ENCODE assay signal across 25 cellular contexts in the genomic region with DNA sequence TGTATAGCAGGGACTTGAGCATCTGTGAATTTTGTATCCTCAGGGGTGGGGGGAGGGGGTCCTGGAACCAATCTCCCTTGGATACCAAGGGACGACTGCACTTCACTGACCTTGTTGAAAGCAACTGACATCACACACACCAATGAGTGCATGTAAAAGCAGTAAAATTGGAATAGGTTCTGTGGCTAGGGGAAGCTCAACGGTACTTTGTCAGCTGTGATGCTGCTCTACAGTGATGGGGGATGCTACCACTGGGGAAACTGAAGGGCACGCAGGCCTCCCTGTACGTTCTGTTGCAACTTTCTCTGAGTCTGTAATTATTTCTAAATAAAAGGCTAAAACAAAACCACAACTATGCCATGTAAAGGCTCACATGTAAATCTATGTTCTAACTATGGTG.
"Had no signal": no experiment of that assay in that cellular context is flagged by ENCODE, and none has a peak within 500 bp of the region (broad histone marks: within the 10 kb centered on the region; RNA-seq: fewer than 3 reads in every experiment).

No MANE protein-coding gene starts in this region.

- H3K9me3 ChIP-seq: left lung, neutrophil, ovary, psoas muscle, right lobe of liver, transverse colon, uterus had no signal

- H3K27me3 ChIP-seq: cardiac muscle cell, left lung, neutrophil, ovary, right lobe of liver, uterus had no signal

- H3K27me3 Mint-ChIP-seq: activated CD4-positive, alpha-beta T cell treated with anti-CD3 and anti-CD28 coated beads, Interleukin-2, amount 10 ng/mL, durations not matched to agents 24 days and 14 days; activated CD8-positive, alpha-beta T cell treated with anti-CD3 and anti-CD28 coated beads for 36 hours; naive thymus-derived CD8-positive, alpha-beta T cell; stimulated activated naive B cell treated with anti-CD40 and anti-IgM and Interleukin-4, amounts not matched to agents 10 μg/mL and 1 μg/mL and 100 μg/mL, for 72 hours; T-cell had no signal

- H3K4me1 ChIP-seq: right lobe of liver, uterus had no signal

- DNase-seq: activated CD4-positive, alpha-beta T cell treated with anti-CD3 and anti-CD28 coated beads, Interleukin-2, amount 10 ng/mL, durations not matched to agents 24 days and 14 days; activated CD8-positive, alpha-beta T cell treated with anti-CD3 and anti-CD28 coated beads for 36 hours; amygdala; foreskin fibroblast; immature natural killer cell; kidney glomerular epithelial cell; left lung; ovary; psoas muscle; right lobe of liver; stimulated activated CD8-positive, alpha-beta memory T cell treated with anti-CD3 and anti-CD28 coated beads, Interleukin-4, amount 100 ng/mL, for 48 hours; stimulated activated naive B cell treated with anti-CD40 and anti-IgM and Interleukin-4, amounts not matched to agents 10 μg/mL and 1 μg/mL and 100 μg/mL, for 72 hours; T-cell; transverse colon; uterus had no signal

- H3K27ac Mint-ChIP-seq: activated CD4-positive, alpha-beta T cell treated with anti-CD3 and anti-CD28 coated beads, Interleukin-2, amount 10 ng/mL, durations not matched to agents 24 days and 14 days; activated CD8-positive, alpha-beta T cell treated with anti-CD3 and anti-CD28 coated beads for 36 hours; activated naive CD4-positive, alpha-beta T cell treated with anti-CD3 and anti-CD28 coated beads, Interleukin-2, amount 50 U/mL, for 72 hours; immature natural killer cell; mesothelial cell of epicardium; stimulated activated naive B cell treated with anti-CD40 and anti-IgM and Interleukin-4, amounts not matched to agents 10 μg/mL and 1 μg/mL and 100 μg/mL, for 72 hours; T-helper 2 cell treated with Interferon-gamma antibody and Interleukin-4, amounts not matched to agents 5 μg/mL and 100 μg/mL, for 36 hours had no signal

- H3K36me3 ChIP-seq: neutrophil, ovary, right lobe of liver, uterus had no signal

- H3K4me3 ChIP-seq: cardiac muscle cell, left lung, ovary, psoas muscle, right lobe of liver, skin epidermis, transverse colon, uterus had no signal

- H3K9me3 Mint-ChIP-seq: activated CD4-positive, alpha-beta T cell treated with anti-CD3 and anti-CD28 coated beads, Interleukin-2, amount 10 ng/mL, durations not matched to agents 24 days and 14 days; activated CD8-positive, alpha-beta T cell treated with anti-CD3 and anti-CD28 coated beads for 36 hours; immature natural killer cell; mesothelial cell of epicardium; naive thymus-derived CD8-positive, alpha-beta T cell; stimulated activated naive B cell treated with anti-CD40 and anti-IgM and Interleukin-4, amounts not matched to agents 10 μg/mL and 1 μg/mL and 100 μg/mL, for 72 hours; T-cell; T-helper 2 cell treated with Interferon-gamma antibody and Interleukin-4, amounts not matched to agents 5 μg/mL and 100 μg/mL, for 36 hours had no signal

- ATAC-seq: activated CD4-positive, CD25-positive, alpha-beta regulatory T cell treated with anti-CD3 and anti-CD28 coated beads, Interleukin-2, amount 50 U/mL, for 24 hours; activated CD8-positive, alpha-beta T cell treated with anti-CD3 and anti-CD28 coated beads for 36 hours; activated naive CD4-positive, alpha-beta T cell treated with anti-CD3 and anti-CD28 coated beads, Interleukin-2, amount 50 U/mL, for 72 hours; left lung; naive thymus-derived CD8-positive, alpha-beta T cell; psoas muscle; right lobe of liver; stimulated activated naive B cell treated with anti-CD40 and anti-IgM and Interleukin-4, amounts not matched to agents 10 μg/mL and 1 μg/mL and 100 μg/mL, for 72 hours; T-cell had no signal

- H3K4me3 Mint-ChIP-seq: activated CD4-positive, alpha-beta T cell treated with anti-CD3 and anti-CD28 coated beads, Interleukin-2, amount 10 ng/mL, durations not matched to agents 24 days and 14 days; activated CD8-positive, alpha-beta T cell treated with anti-CD3 and anti-CD28 coated beads for 36 hours; immature natural killer cell; mesothelial cell of epicardium; stimulated activated naive B cell treated with anti-CD40 and anti-IgM and Interleukin-4, amounts not matched to agents 10 μg/mL and 1 μg/mL and 100 μg/mL, for 72 hours; T-cell; T-helper 2 cell treated with Interferon-gamma antibody and Interleukin-4, amounts not matched to agents 5 μg/mL and 100 μg/mL, for 36 hours had no signal

- H3K36me3 Mint-ChIP-seq: activated naive CD4-positive, alpha-beta T cell treated with anti-CD3 and anti-CD28 coated beads, Interleukin-2, amount 50 U/mL, for 72 hours; immature natural killer cell; naive thymus-derived CD8-positive, alpha-beta T cell; stimulated activated naive B cell treated with anti-CD40 and anti-IgM and Interleukin-4, amounts not matched to agents 10 μg/mL and 1 μg/mL and 100 μg/mL, for 72 hours; T-cell had no signal

- H3K4me1 Mint-ChIP-seq: activated CD4-positive, alpha-beta T cell treated with anti-CD3 and anti-CD28 coated beads, Interleukin-2, amount 10 ng/mL, durations not matched to agents 24 days and 14 days; immature natural killer cell; stimulated activated naive B cell treated with anti-CD40 and anti-IgM and Interleukin-4, amounts not matched to agents 10 μg/mL and 1 μg/mL and 100 μg/mL, for 72 hours had no signal

- H3K27ac ChIP-seq: cardiac muscle cell, epithelial cell of prostate, left lung, neutrophil, ovary, psoas muscle, right lobe of liver, skin epidermis, transverse colon, uterus, VCaP had no signal
